Comparison of ENCODE assay signal across 8 cellular contexts in the genomic region with DNA sequence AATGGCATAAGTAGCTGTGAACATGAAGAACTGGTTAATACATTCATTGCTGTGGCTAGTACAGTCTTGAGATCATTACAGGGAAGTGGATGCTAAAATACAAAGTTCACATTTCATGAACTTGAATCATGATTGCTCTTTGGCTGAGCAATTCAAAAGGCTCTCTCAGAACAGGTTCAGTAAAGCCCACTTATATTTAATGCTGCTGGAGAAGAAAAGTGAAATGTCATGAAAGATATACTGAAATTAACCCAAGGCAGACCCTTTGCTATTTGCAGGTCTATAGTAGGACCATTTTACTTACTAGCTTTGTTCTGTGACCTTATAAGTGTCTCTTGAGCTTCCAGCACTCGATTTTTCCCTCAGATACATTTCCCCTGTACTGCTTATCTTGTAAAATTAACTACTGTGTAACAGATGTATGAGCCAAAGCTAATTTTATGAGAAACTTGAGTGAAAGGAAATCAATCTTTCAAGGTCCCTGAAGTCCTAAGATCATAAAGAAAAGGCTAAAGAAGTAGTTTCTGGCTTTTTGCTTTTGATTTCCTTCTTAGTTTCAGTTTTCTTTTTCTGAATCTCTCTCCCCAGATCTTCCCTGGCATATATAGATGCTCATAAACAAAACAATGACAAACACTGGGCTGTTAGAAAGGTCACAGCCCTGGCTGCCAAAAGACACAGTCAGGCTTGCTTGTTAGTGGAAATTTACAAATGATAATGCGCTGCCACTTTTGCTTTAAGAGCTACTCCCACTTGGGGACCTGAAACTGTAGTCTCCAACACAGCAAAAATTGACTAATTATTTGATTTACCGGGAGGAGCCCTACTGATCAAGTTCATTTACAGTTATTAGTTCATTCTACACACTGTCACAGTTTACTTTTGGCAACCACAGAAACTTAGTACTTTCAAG.
DNase-seq lines count a peak whose midpoint lies in the region; ATAC-seq and TF ChIP-seq lines count a peak whose summit lies in the region.

No MANE protein-coding gene starts in this region.

- no peak overlapping the region for H3K23ac ChIP-seq in IMR-90 (ENCODE audit: low read depth, low read length)
- no peak overlapping the region for H3K23ac ChIP-seq in H9 (ENCODE audit: insufficient read length, low read depth, low read length)

- H2BK12ac ChIP-seq in H9 (ENCODE audit: insufficient read length, low read depth, low read length), result no peak overlapping the region

- DNase-seq in CD14-positive monocyte (ENCODE audit: low spot score) (no peak), IMR-90 (peak; percentile 47), amniotic epithelial cell (ENCODE audit: low read depth) (peak; percentile 57), hypothalamus (lab: John Stamatoyannopoulos, UW) (peak in 27 of 51 donors; percentile 6 to 80 (median 30)), H9 (no peak)
- no peak for DNase-seq in effector CD4-positive, alpha-beta T cell

- H3K4me3 Mint-ChIP-seq in CD14-positive monocyte, result peak overlapping the region; percentile 54 to 87
- no peak overlapping the region for H3K4me3 Mint-ChIP-seq in H9

- no peak overlapping the region for H3T11ph ChIP-seq in H9 (ENCODE audit: low read length)

- H2BK120ac ChIP-seq in IMR-90 (ENCODE audit: low read depth, low read length), result no peak overlapping the region
- no peak overlapping the region for H2BK120ac ChIP-seq in H9 (ENCODE audit: low read depth, low read length, poor library complexity, severe bottlenecking)

- H3K36me3 Mint-ChIP-seq in CD14-positive monocyte (peaks cover 0 to 5% of the 10 kb centered on the region in 2 donors), H9 (ENCODE audit: insufficient read depth in 1 of 3, low read depth in 3 of 3) (peaks cover 4 to 17% (median 16%) of the 10 kb centered on the region in 3 experiments)

- no peak overlapping the region for H3K56ac ChIP-seq in IMR-90 (ENCODE audit: extremely low read depth, insufficient read depth, low read length)
- no peak overlapping the region for H3K56ac ChIP-seq in H9 (ENCODE audit: insufficient read length, low read depth, low read length)

- H4K91ac ChIP-seq in IMR-90 (ENCODE audit: insufficient read depth, low read depth, low read length), result no peak overlapping the region
- no peak overlapping the region for H4K91ac ChIP-seq in H9 (ENCODE audit: insufficient read length, low read depth, low read length)

- H4K5ac ChIP-seq in IMR-90 (ENCODE audit: low read depth, low read length) (peak overlapping the region; percentile 49; the same call in 1 of the 2 replicates), H9 (ENCODE audit: insufficient read length, low read depth, low read length) (no peak overlapping the region)

- H3K4ac ChIP-seq in IMR-90 (ENCODE audit: low read depth, low read length) (no peak overlapping the region), H9 (ENCODE audit: low read depth, low read length) (no peak overlapping the region)

- H2BK20ac ChIP-seq in IMR-90 (ENCODE audit: low read depth, low read length), result no peak overlapping the region
- H2BK20ac ChIP-seq in H9 (ENCODE audit: low read depth, low read length, poor library complexity, severe bottlenecking), result no peak overlapping the region

- no peaks in the 10 kb centered on the region for H3K36me3 ChIP-seq in IMR-90 (ENCODE audit: control insufficient read depth, insufficient read depth, low read length)
- H3K36me3 ChIP-seq in skeletal muscle satellite cell (ENCODE audit: insufficient read depth, low read length), result no peaks in the 10 kb centered on the region

- TF ChIP-seq CTCF in CD14-positive monocyte (IDR thresholded peaks at IDR 0.05) (no peak), IMR-90 (conservative IDR thresholded peaks at IDR 0.05; ENCODE audit: low read depth, low read length) (no peak), H9 (conservative IDR thresholded peaks at IDR 0.05) (no peak)

- H2AK5ac ChIP-seq in IMR-90 (ENCODE audit: low read depth, low read length) (no peak overlapping the region), H9 (ENCODE audit: insufficient read length, low read length) (no peak overlapping the region)

- H3K27me3 ChIP-seq in IMR-90 (ENCODE audit: control insufficient read depth, insufficient read depth, low read length), result no peaks in the 10 kb centered on the region
- H3K27me3 ChIP-seq in skeletal muscle satellite cell (ENCODE audit: control insufficient read depth, insufficient read depth, low read length), result no peaks in the 10 kb centered on the region
- no peaks in the 10 kb centered on the region for H3K27me3 ChIP-seq in H9 (ENCODE audit: insufficient read depth, low read length)

- H2AFZ ChIP-seq in IMR-90 (replicated peaks; ENCODE audit: low read length, poor library complexity) (peak overlapping the region; percentile 82), H9 (ENCODE audit: low read length) (no peak overlapping the region)

- H3K4me3 ChIP-seq in IMR-90 (ENCODE audit: insufficient read depth, low read depth, low read length) (peak overlapping the region; percentile 32; the same call in 1 of the 2 replicates), skeletal muscle satellite cell (ENCODE audit: low read length) (peak overlapping the region; percentile 54)

- peaks cover 8% of the 10 kb centered on the region; the same call in 1 of the 2 replicates for H3K9me3 ChIP-seq in IMR-90 (ENCODE audit: control insufficient read depth, insufficient read depth, low read length)
- H3K9me3 ChIP-seq in skeletal muscle satellite cell (replicated peaks; ENCODE audit: low read length), result peaks cover 5% of the 10 kb centered on the region
- H3K9me3 ChIP-seq in H9 (ENCODE audit: control insufficient read depth, low read depth, low read length), result peaks cover 11% of the 10 kb centered on the region

- peak overlapping the region in 5 of 7 donors; percentile 38 to 87 (median 71) for H3K27ac Mint-ChIP-seq in CD14-positive monocyte
- peak overlapping the region in 1 of 3 experiments; percentile 11; a peak in 1 of 7 replicates for H3K27ac Mint-ChIP-seq in H9

- TF ChIP-seq RAD21 in IMR-90 (IDR thresholded peaks at IDR 0.05; ENCODE audit: low read length), result no peak

- H2AK9ac ChIP-seq in IMR-90 (replicated peaks; ENCODE audit: low read depth, low read length, poor library complexity), result no peak overlapping the region

- CTCF ChIA-PET in IMR-90 (lab: Yijun Ruan, JAX), result interaction anchor here (1.2 to 1.5 kb wide), 2 partner anchors 11 to 12 kb away, joined by 3 to 4 read pairs; no protein-coding TSS in a partner anchor

- H3K4me2 ChIP-seq in IMR-90 (ENCODE audit: low read depth, low read length), result peak overlapping the region; percentile 96
- peak overlapping the region; percentile 82 for H3K4me2 ChIP-seq in skeletal muscle satellite cell (ENCODE audit: low read length)
- no peak overlapping the region for H3K4me2 ChIP-seq in H9 (ENCODE audit: insufficient read depth, insufficient read length, low read length)

- no peaks in the 10 kb centered on the region for H3K79me1 ChIP-seq in IMR-90 (ENCODE audit: low read depth in 1 of 2, low read length in 2 of 2)
- no peaks in the 10 kb centered on the region for H3K79me1 ChIP-seq in H9 (ENCODE audit: insufficient read depth, low read depth, low read length, poor library complexity, severe bottlenecking)

- peaks cover 2% of the 10 kb centered on the region; the same call in 1 of the 2 replicates for H3K9me1 ChIP-seq in IMR-90 (ENCODE audit: insufficient read depth, low read length)

- no peaks in the 10 kb centered on the region for H4K20me1 ChIP-seq in IMR-90 (ENCODE audit: insufficient read depth, low read length)
- no peaks in the 10 kb centered on the region for H4K20me1 ChIP-seq in H9 (ENCODE audit: control insufficient read depth, insufficient read depth, insufficient read length)

- no TSS peak for BruUV-seq in IMR-90 (replicated peaks; lab: Mats Ljungman, UMichigan)

- H3K18ac ChIP-seq in IMR-90 (ENCODE audit: low read depth, low read length) (peak overlapping the region; percentile 34; the same call in 1 of the 2 replicates), H9 (ENCODE audit: insufficient read length, low read depth, low read length) (no peak overlapping the region)

- H3K9me3 Mint-ChIP-seq in CD14-positive monocyte (peaks cover 13 to 21% (median 17%) of the 10 kb centered on the region in 7 donors), H9 (peaks cover 15 to 17% of the 10 kb centered on the region in 2 experiments)

- in situ Hi-C loops in IMR-90 (cut with MboI; ENCODE audit: low sequenced_read_pairs), result no loop called here

- WGBS in IMR-90 (ENCODE audit: extremely low coverage in 2 of 2, insufficient read length in 1 of 2), 2 experiments, result 80% methylated on average over 1 of the region's 3 CpGs; no CpG with 5 or more reads in 1 of the 2 experiments
- WGBS in H9 (ENCODE audit: extremely low coverage, insufficient read length, low lambda C conversion rate), result no CpG with 5 or more reads among the region's 3 CpGs

- H3K23me2 ChIP-seq in H9 (ENCODE audit: insufficient read length, low read depth, low read length, poor library complexity, severe bottlenecking), result no peaks in the 10 kb centered on the region

- no peak for TF ChIP-seq POLR2A in IMR-90 (IDR thresholded peaks at IDR 0.05; ENCODE audit: low read depth, low read length)

- peak overlapping the region; percentile 52 for H3K9ac ChIP-seq in IMR-90 (ENCODE audit: low read depth, low read length)
- peak overlapping the region; percentile 64 for H3K9ac ChIP-seq in skeletal muscle satellite cell (ENCODE audit: low read depth, low read length)
- no peak overlapping the region for H3K9ac ChIP-seq in H9 (ENCODE audit: extremely low read depth, insufficient read length, low read length)

- H3K79me2 ChIP-seq in H9 (ENCODE audit: insufficient read depth, low read length), result no peaks in the 10 kb centered on the region

- intact Hi-C loops in CD14-positive monocyte (cut with micrococcal nuclease), result no loop called here
- intact Hi-C loops in IMR-90 (cut with micrococcal nuclease), result no loop called here

- H3K4me1 ChIP-seq in IMR-90 (ENCODE audit: control insufficient read depth, insufficient read depth, low read length), result peaks cover 3% of the 10 kb centered on the region
- peaks cover 16% of the 10 kb centered on the region for H3K4me1 ChIP-seq in skeletal muscle satellite cell (ENCODE audit: control insufficient read depth, insufficient read depth, low read length)
- H3K4me1 ChIP-seq in H9 (ENCODE audit: insufficient read depth, low read length), result no peaks in the 10 kb centered on the region

- POLR2A ChIA-PET in IMR-90 (lab: Charles Lee; ENCODE audit: unreplicated experiment), result no interaction called here

- H3K27me3 Mint-ChIP-seq in CD14-positive monocyte (ENCODE audit: low read depth in 3 of 3) (peaks cover 0 to 1% (median 0%) of the 10 kb centered on the region in 3 donors), H9 (ENCODE audit: low read depth) (no peaks in the 10 kb centered on the region)

- H3K27ac ChIP-seq in IMR-90 (ENCODE audit: insufficient read depth, low read length) (0 out of 2 replicates have a peak overlapping the region, but pooled peaks have one; percentile 29), H9 (ENCODE audit: insufficient read length, low read depth, low read length) (no peak overlapping the region)

- dilution Hi-C loops in IMR-90 (cut with HindIII; ENCODE audit: low sequenced_read_pairs, unreplicated experiment), result no loop called here

- ATAC-seq in GM19372 (IDR thresholded peaks at IDR 0.05; ENCODE audit: low read depth, unreplicated experiment) (peak; percentile 67), IMR-90 (ENCODE audit: low read depth) (peak; percentile 73)

- no peak overlapping the region for H2BK5ac ChIP-seq in IMR-90 (ENCODE audit: low read depth, low read length, poor library complexity, severe bottlenecking)
- H2BK5ac ChIP-seq in H9 (ENCODE audit: insufficient read length, low read length), result no peak overlapping the region

- peak overlapping the region in 1 of 2 experiments; percentile 41; a peak in 2 of 4 replicates for H4K8ac ChIP-seq in IMR-90 (ENCODE audit: low read depth in 2 of 2, low read length in 2 of 2)
- no peak overlapping the region for H4K8ac ChIP-seq in H9 (replicated peaks; ENCODE audit: insufficient read length, low read depth, low read length)

- H2BK15ac ChIP-seq in IMR-90 (ENCODE audit: low read depth, low read length), result no peak overlapping the region
- H2BK15ac ChIP-seq in H9 (ENCODE audit: low read depth, low read length), result no peak overlapping the region

- H3K14ac ChIP-seq in IMR-90 (replicated peaks; ENCODE audit: low read depth, low read length) (peak overlapping the region; percentile 43; the same call in 1 of the 2 replicates), H9 (ENCODE audit: insufficient read depth, low read length) (no peak overlapping the region)

- peaks cover 13% of the 10 kb centered on the region for H3K4me1 Mint-ChIP-seq in CD14-positive monocyte
- peaks cover 14 to 17% of the 10 kb centered on the region in 2 experiments for H3K4me1 Mint-ChIP-seq in H9

Comparison
In these comparisons a context has a peak if more than half of its experiments do, and no peak if none do; other contexts are left out.
1. DNase-seq: peak in IMR-90 (single experiment), amniotic epithelial cell (single experiment) and hypothalamus (27 of 51); none in CD14-positive monocyte (single experiment), effector CD4-positive, alpha-beta T cell (single experiment) and H9 (single experiment).
2. H3K4me3 Mint-ChIP-seq: peak in CD14-positive monocyte (2 of 2); none in H9 (0 of 2).